29 cellular contexts compared by ENCODE assay signal in genomic region chr17:2105663-2106062, GRCh38.
"Had no signal": no experiment of that assay in that cellular context is flagged by ENCODE, and none has a peak within 500 bp of the region (broad histone marks: within the 10 kb centered on the region; RNA-seq: fewer than 3 reads in every experiment).

No MANE protein-coding gene starts in this region.

- H3K9me3 Mint-ChIP-seq: activated naive CD4-positive, alpha-beta T cell treated with anti-CD3 and anti-CD28 coated beads, Interleukin-2, amount 10 ng/mL, durations not matched to agents 7 days and 5 days; activated naive CD8-positive, alpha-beta T cell treated with anti-CD3 and anti-CD28 coated beads, Interleukin-2, amount 10 ng/mL, durations not matched to agents 7 days and 5 days; activated T-helper 1 cell treated with anti-CD3 and anti-CD28 coated beads, Interleukin-12 subunit alpha, Interleukin-12 subunit beta, Interleukin-2, Interleukin-4 antibody, amounts not matched to agents 30 ng/mL and 10 ng/mL and 1 ng/mL, durations not matched to agents 14 hours and 24 hours and 36 hours; effector memory CD8-positive, alpha-beta T cell; naive thymus-derived CD4-positive, alpha-beta T cell; neural crest cell; T-helper 2 cell treated with Interferon-gamma antibody and Interleukin-4, amounts not matched to agents 5 μg/mL and 100 μg/mL, for 36 hours had no signal

- H3K27me3 ChIP-seq: ascending aorta, gastroesophageal sphincter, pancreas, right atrium auricular region, spleen, testis, uterus had no signal

- H3K4me3 Mint-ChIP-seq: activated naive CD4-positive, alpha-beta T cell treated with anti-CD3 and anti-CD28 coated beads, Interleukin-2, amount 10 ng/mL, durations not matched to agents 7 days and 5 days; activated naive CD8-positive, alpha-beta T cell treated with anti-CD3 and anti-CD28 coated beads, Interleukin-2, amount 10 ng/mL, durations not matched to agents 7 days and 5 days; activated T-helper 1 cell treated with anti-CD3 and anti-CD28 coated beads, Interleukin-12 subunit alpha, Interleukin-12 subunit beta, Interleukin-2, Interleukin-4 antibody, amounts not matched to agents 30 ng/mL and 10 ng/mL and 1 ng/mL, durations not matched to agents 14 hours and 24 hours and 36 hours; brain; effector memory CD8-positive, alpha-beta T cell; naive thymus-derived CD4-positive, alpha-beta T cell; neural crest cell; T-helper 2 cell treated with Interferon-gamma antibody and Interleukin-4, amounts not matched to agents 5 μg/mL and 100 μg/mL, for 36 hours had no signal

- H3K4me3 ChIP-seq: ascending aorta, gastroesophageal sphincter, pancreas, right atrium auricular region, spleen, testis, uterus had no signal

- FAIRE-seq: pancreas had no signal

- H3K36me3 ChIP-seq: ascending aorta, gastroesophageal sphincter, pancreas, right atrium auricular region, uterus had no signal

- H3K27me3 Mint-ChIP-seq: activated naive CD4-positive, alpha-beta T cell treated with anti-CD3 and anti-CD28 coated beads, Interleukin-2, amount 10 ng/mL, durations not matched to agents 7 days and 5 days; activated naive CD8-positive, alpha-beta T cell treated with anti-CD3 and anti-CD28 coated beads, Interleukin-2, amount 10 ng/mL, durations not matched to agents 7 days and 5 days; effector memory CD8-positive, alpha-beta T cell; naive thymus-derived CD4-positive, alpha-beta T cell had no signal

- H3K9me3 ChIP-seq: ascending aorta, gastroesophageal sphincter, pancreas, right atrium auricular region, spleen, testis, uterus had no signal

- ATAC-seq: effector memory CD8-positive, alpha-beta T cell; gastroesophageal sphincter; naive thymus-derived CD4-positive, alpha-beta T cell; pancreas had no signal

- H3K27ac ChIP-seq: pancreas, testis had no signal

- DNase-seq: activated CD4-positive, alpha-beta T cell treated with anti-CD3 and anti-CD28 coated beads for 4 hours; activated CD4-positive, alpha-beta T cell treated with anti-CD3 and anti-CD28 coated beads, Interleukin-2, amount 50 U/mL, for 48 hours; activated CD8-positive, alpha-beta memory T cell treated with anti-CD3 and anti-CD28 coated beads, Interleukin-2, amount 50 U/mL, for 4 hours; activated gamma-delta T cell; activated naive CD4-positive, alpha-beta T cell treated with anti-CD3 and anti-CD28 coated beads, Interleukin-2, amount 10 ng/mL, durations not matched to agents 7 days and 5 days; activated T-cell treated with anti-CD3 and anti-CD28 coated beads, Interleukin-2, amount 50 U/mL, for 1 hour; caudate nucleus; cortex of kidney; effector memory CD8-positive, alpha-beta T cell; erythroblast; left ventricle myocardium superior; mammary epithelial cell; naive thymus-derived CD4-positive, alpha-beta T cell; nucleus accumbens; pancreas; spleen; stimulated activated naive CD4-positive, alpha-beta T cell; T-helper 1 cell; testis; trophoblast cell; uterus had no signal

- H3K27ac Mint-ChIP-seq: activated naive CD4-positive, alpha-beta T cell treated with anti-CD3 and anti-CD28 coated beads, Interleukin-2, amount 10 ng/mL, durations not matched to agents 7 days and 5 days; activated naive CD8-positive, alpha-beta T cell treated with anti-CD3 and anti-CD28 coated beads, Interleukin-2, amount 10 ng/mL, durations not matched to agents 7 days and 5 days; activated T-helper 1 cell treated with anti-CD3 and anti-CD28 coated beads, Interleukin-12 subunit alpha, Interleukin-12 subunit beta, Interleukin-2, Interleukin-4 antibody, amounts not matched to agents 30 ng/mL and 10 ng/mL and 1 ng/mL, durations not matched to agents 14 hours and 24 hours and 36 hours; T-helper 2 cell treated with Interferon-gamma antibody and Interleukin-4, amounts not matched to agents 5 μg/mL and 100 μg/mL, for 36 hours had no signal

- H3K4me1 ChIP-seq: pancreas, uterus had no signal
